ENCODE assay signal across 1 cellular context in the genomic region with DNA sequence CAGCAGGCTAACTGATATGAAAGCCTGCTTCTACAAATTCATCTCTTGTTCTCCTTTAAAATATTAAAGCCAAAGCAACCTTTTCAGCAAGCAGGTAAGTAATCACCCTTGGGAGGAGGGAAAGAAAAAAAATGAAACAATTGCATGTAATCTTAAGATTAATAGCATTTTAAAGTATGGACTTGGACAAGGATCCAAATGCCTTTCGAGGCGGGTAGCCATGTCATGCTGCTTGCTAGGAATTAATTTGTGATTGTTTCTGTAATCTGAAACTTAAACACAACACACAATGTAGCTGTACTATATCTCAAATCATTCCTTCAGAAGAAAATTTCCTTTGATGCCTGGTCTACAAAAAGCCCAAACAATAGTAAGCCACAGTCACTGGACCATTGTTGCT.
TF ChIP-seq lines count a peak whose summit lies in the region.

No MANE protein-coding gene starts in this region.

TF ChIP-seq in IMR-90, 13 proteins besides CTCF, POLR2A, EP300 and RAD21 (continued from another document):
- TF ChIP-seq CEBPB (IDR thresholded peaks at IDR 0.05; ENCODE audit: low read depth, low read length) (no peak), RCOR1 (IDR thresholded peaks at IDR 0.05; ENCODE audit: insufficient replicate concordance, low read length) (no peak), MAFK (IDR thresholded peaks at IDR 0.05; ENCODE audit: low read depth, low read length) (no peak), BHLHE40 (IDR thresholded peaks at IDR 0.05; ENCODE audit: low read depth, low read length) (no peak), MXI1 (IDR thresholded peaks at IDR 0.05; ENCODE audit: borderline replicate concordance, low read depth, low read length) (no peak), MAZ (IDR thresholded peaks at IDR 0.05; ENCODE audit: borderline replicate concordance, low read depth, low read length) (no peak)
- TF ChIP-seq, protein P1, sequence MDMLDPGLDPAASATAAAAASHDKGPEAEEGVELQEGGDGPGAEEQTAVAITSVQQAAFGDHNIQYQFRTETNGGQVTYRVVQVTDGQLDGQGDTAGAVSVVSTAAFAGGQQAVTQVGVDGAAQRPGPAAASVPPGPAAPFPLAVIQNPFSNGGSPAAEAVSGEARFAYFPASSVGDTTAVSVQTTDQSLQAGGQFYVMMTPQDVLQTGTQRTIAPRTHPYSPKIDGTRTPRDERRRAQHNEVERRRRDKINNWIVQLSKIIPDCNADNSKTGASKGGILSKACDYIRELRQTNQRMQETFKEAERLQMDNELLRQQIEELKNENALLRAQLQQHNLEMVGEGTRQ (IDR thresholded peaks at IDR 0.05; ENCODE audit: low read depth, low read length): no peak
- TF ChIP-seq, protein P2, sequence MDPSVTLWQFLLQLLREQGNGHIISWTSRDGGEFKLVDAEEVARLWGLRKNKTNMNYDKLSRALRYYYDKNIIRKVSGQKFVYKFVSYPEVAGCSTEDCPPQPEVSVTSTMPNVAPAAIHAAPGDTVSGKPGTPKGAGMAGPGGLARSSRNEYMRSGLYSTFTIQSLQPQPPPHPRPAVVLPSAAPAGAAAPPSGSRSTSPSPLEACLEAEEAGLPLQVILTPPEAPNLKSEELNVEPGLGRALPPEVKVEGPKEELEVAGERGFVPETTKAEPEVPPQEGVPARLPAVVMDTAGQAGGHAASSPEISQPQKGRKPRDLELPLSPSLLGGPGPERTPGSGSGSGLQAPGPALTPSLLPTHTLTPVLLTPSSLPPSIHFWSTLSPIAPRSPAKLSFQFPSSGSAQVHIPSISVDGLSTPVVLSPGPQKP (IDR thresholded peaks at IDR 0.05; ENCODE audit: borderline replicate concordance, low read depth, low read length): no peak
TF ChIP-seq in IMR-90: peak in this region for 0.
